11 cellular contexts compared by ENCODE assay signal in the genomic region with DNA sequence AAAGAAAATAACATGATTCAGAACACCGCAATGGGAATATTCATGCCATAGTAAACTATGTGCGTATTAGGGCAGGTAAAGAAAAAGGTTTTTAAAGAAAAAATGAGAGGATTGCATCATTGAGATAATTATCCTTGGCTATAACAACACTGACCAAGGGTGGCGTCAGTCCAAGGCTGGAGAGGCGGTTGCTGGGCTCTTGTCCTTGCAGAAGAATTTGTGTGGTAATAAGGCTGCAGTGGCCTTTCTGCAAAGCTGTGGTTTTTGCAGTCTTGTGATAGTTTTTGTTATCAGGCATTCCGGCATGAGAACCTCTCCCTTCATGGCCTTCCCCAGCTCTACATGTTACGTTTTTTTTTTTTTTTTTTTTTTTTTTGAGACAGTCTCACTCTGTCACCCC. TPM values are rescaled to one million over a fixed set of nuclear protein-coding genes. Genes with fewer than 3 reads are reported as not detected.
DNase-seq lines count a peak whose midpoint lies in the region; ATAC-seq and TF ChIP-seq lines count a peak whose summit lies in the region.
"Had no signal": no experiment of that assay in that cellular context is flagged by ENCODE, and none has a peak within 500 bp of the region (broad histone marks: within the 10 kb centered on the region; RNA-seq: fewer than 3 reads in every experiment).

No MANE protein-coding gene starts in this region.

- H3K4me3 ChIP-seq in lung: no peak overlapping the region
- H3K4me3 ChIP-seq in Karpas-422 (ENCODE audit: low read length): no peak overlapping the region
- H3K4me3 ChIP-seq: skin epidermis had no signal

- H3K4me1 ChIP-seq in lung (ENCODE audit: control insufficient read depth in 2 of 2, insufficient read depth in 2 of 2, low read length in 2 of 2) (peaks cover 0 to 3% of the 10 kb centered on the region in 2 donors), Karpas-422 (ENCODE audit: low read length) (no peaks in the 10 kb centered on the region)

- ATAC-seq in lung (ENCODE audit: insufficient read depth, low FRiP score) (peak; percentile 69), HG02763 (IDR thresholded peaks at IDR 0.05; ENCODE audit: unreplicated experiment) (no peak)
- ATAC-seq: activated T-cell treated with anti-CD3 and anti-CD28 coated beads, Interleukin-2, amount 50 U/mL, for 72 hours had no signal

- H3K27ac ChIP-seq in lung (ENCODE audit: low read depth in 1 of 2, low read length in 1 of 2): no peak overlapping the region
- H3K27ac ChIP-seq in Karpas-422 (ENCODE audit: low read length): no peak overlapping the region
- H3K27ac ChIP-seq: skin epidermis had no signal

- H2AFZ ChIP-seq in Karpas-422 (ENCODE audit: low read length): no peak overlapping the region

- H3K36me3 ChIP-seq in lung (ENCODE audit: control insufficient read depth in 2 of 2, insufficient read depth in 2 of 2, low read length in 2 of 2) (peaks cover 21 to 27% of the 10 kb centered on the region in 2 donors), Karpas-422 (ENCODE audit: insufficient read depth, low read length) (peaks cover 11% of the 10 kb centered on the region; the same call in 1 of the 2 replicates)

- no peak overlapping the region for H3K4me2 ChIP-seq in Karpas-422 (ENCODE audit: low read depth, low read length, poor library complexity, severe bottlenecking)

- H3K27me3 ChIP-seq in lung (ENCODE audit: control insufficient read depth, insufficient read depth): no peaks in the 10 kb centered on the region
- H3K27me3 ChIP-seq in Karpas-422 (ENCODE audit: low read length): no peaks in the 10 kb centered on the region

- WGBS in lung, 2 donors: 44 to 53% methylated on average over 5 to 6 of the region's 6 CpGs

- H3K9me3 ChIP-seq in lung (ENCODE audit: control insufficient read depth in 2 of 2, insufficient read depth in 1 of 2, low read length in 1 of 2) (no peaks in the 10 kb centered on the region), Karpas-422 (ENCODE audit: low read length) (no peaks in the 10 kb centered on the region)

- peak; percentile 71 for DNase-seq in AG09319 (ENCODE audit: extremely low read depth, low read depth)
- DNase-seq in LHCN-M2 (ENCODE audit: low read depth): peak; percentile 35
- peak; percentile 34 for DNase-seq in dedifferentiated amniotic fluid mesenchymal stem cell (ENCODE audit: extremely low spot score)
- DNase-seq in lung (ENCODE audit: low spot score): peak; percentile 69
- DNase-seq in kidney tubule cell (ENCODE audit: low spot score): no peak
- DNase-seq in Karpas-422: no peak
- DNase-seq in NCI-H526 (lab: John Stamatoyannopoulos, UW): no peak
- DNase-seq: activated T-cell treated with anti-CD3 and anti-CD28 coated beads, Interleukin-2, amount 50 U/mL, for 72 hours; CD4-positive, alpha-beta T cell had no signal

- TF ChIP-seq CTCF in AG09319 (IDR thresholded peaks at IDR 0.05; ENCODE audit: low read depth, low read length) (no peak), lung (IDR thresholded peaks at IDR 0.05; ENCODE audit: control extremely low read depth, extremely low read depth) (no peak)

- no peaks in the 10 kb centered on the region for H4K20me1 ChIP-seq in Karpas-422 (ENCODE audit: insufficient read depth, low read depth, low read length)

- H3K9me2 ChIP-seq in Karpas-422 (replicated peaks; ENCODE audit: insufficient read depth, low read length): no peaks in the 10 kb centered on the region

- H3K9ac ChIP-seq in Karpas-422 (ENCODE audit: low read length): no peak overlapping the region

- no peaks in the 10 kb centered on the region for H3K79me2 ChIP-seq in Karpas-422 (ENCODE audit: low read length)

RNA-seq across cellular contexts. Expression of a gene that starts 14.0 kb away (rescaled TPM):
- 68.7 and 80.5 TPM in 2 replicates for total RNA-seq in LHCN-M2 (2014; rRNA removed)
- 67.8 TPM for polyA plus RNA-seq in LHCN-M2 (2012)
- total RNA-seq in lung: 10 to 100 TPM; 37.3 to 63.1 TPM
- polyA plus RNA-seq in lung: 10 to 100 TPM; 23.3 to 34.4 TPM
- 28.4 and 30.0 TPM in 2 replicates for total RNA-seq in Karpas-422 (2014; rRNA removed; shearing (Covaris generic); ENCODE audit: low replicate concordance)

Comparison
In these comparisons a context has a peak if more than half of its experiments do, and no peak if none do; other contexts are left out.
1. DNase-seq: peak in AG09319 (single experiment), LHCN-M2 (single experiment), dedifferentiated amniotic fluid mesenchymal stem cell (single experiment) and lung (single experiment); none in kidney tubule cell (single experiment), Karpas-422 (single experiment) and NCI-H526 (0 of 2).